Comparison of ENCODE assay signal across 8 cellular contexts in genomic region chr11:45180888-45181594, GRCh38. TPM values are rescaled to one million over a fixed set of nuclear protein-coding genes. Genes with fewer than 3 reads are reported as not detected.
A peak's percentile ranks its signal among the peaks of the same experiment; 100 is the strongest.
DNase-seq lines count a peak whose midpoint lies in the region; ATAC-seq and TF ChIP-seq lines count a peak whose summit lies in the region.

No MANE protein-coding gene starts in this region.

- no peaks in the 10 kb centered on the region for H3K27me3 Mint-ChIP-seq in brain
- peaks cover 3 to 13% (median 4%) of the 10 kb centered on the region in 3 donors for H3K27me3 Mint-ChIP-seq in immature natural killer cell (ENCODE audit: low read depth in 3 of 3)

- H3K27me3 ChIP-seq in SJSA1 (replicated peaks) = no peaks in the 10 kb centered on the region

- H3K27ac ChIP-seq in SJSA1 = peak overlapping the region; percentile 59

- peak; percentile 52 for DNase-seq in NCI-H748 (lab: John Stamatoyannopoulos, UW; ENCODE audit: unreplicated experiment)
- no peak for DNase-seq in NCI-H748 treated with DMSO at 0.1 percent for 48 hours (lab: John Stamatoyannopoulos, UW)
- peak; percentile 68 to 81 for DNase-seq in SJSA1 (ENCODE audit: low read depth in 1 of 2, low spot score in 2 of 2)
- DNase-seq in immature natural killer cell = peak; percentile 19 to 33 (median 20)
- DNase-seq in stimulated activated CD4-positive, alpha-beta T cell treated with anti-CD3 and anti-CD28 coated beads, Interleukin-15, amount 100 ng/mL, for 24 hours = peak; percentile 68

- peaks cover 17% of the 10 kb centered on the region for H3K4me1 ChIP-seq in SJSA1 (replicated peaks)

- peaks cover 4% of the 10 kb centered on the region; the same call in 1 of the 2 replicates for H3K36me3 ChIP-seq in SJSA1

- H3K9me3 Mint-ChIP-seq in brain (no peaks in the 10 kb centered on the region), immature natural killer cell (no peaks in the 10 kb centered on the region)

- H3K36me3 Mint-ChIP-seq in brain (no peaks in the 10 kb centered on the region), immature natural killer cell (peaks cover 0 to 1% (median 0%) of the 10 kb centered on the region in 3 donors)

- ATAC-seq in GM21423 (IDR thresholded peaks at IDR 0.05; ENCODE audit: unreplicated experiment) (no peak), HG03378 (IDR thresholded peaks at IDR 0.05; ENCODE audit: unreplicated experiment) (no peak)

- H3K4me3 Mint-ChIP-seq in brain (peak overlapping the region; percentile 59 to 85 (median 75)), immature natural killer cell (peak overlapping the region; percentile 46 to 71 (median 57))

- H3K4me3 ChIP-seq in SJSA1 = peak overlapping the region; percentile 64

- H3K27ac Mint-ChIP-seq in brain (peak overlapping the region in 3 of 5 experiments; percentile 46 to 94 (median 73)), immature natural killer cell (no peak overlapping the region)

- no peaks in the 10 kb centered on the region for H3K9me3 ChIP-seq in SJSA1 (replicated peaks)

- H3K4me1 Mint-ChIP-seq in brain = peaks cover 32% of the 10 kb centered on the region
- peaks cover 10 to 16% of the 10 kb centered on the region in 2 donors for H3K4me1 Mint-ChIP-seq in immature natural killer cell

- TF ChIP-seq CTCF in brain (conservative IDR thresholded peaks at IDR 0.05) = no peak

RNA-seq across cellular contexts. Expression of gene PRDM11, which starts 34.6 kb away (rescaled TPM):
- 3.4 and 6.7 TPM in 2 replicates for total RNA-seq in SJSA1 (2014; rRNA removed; shearing (Covaris generic))
- polyA plus RNA-seq in brain (ENCODE audit: insufficient read depth, low read depth, low replicate concordance) (4.2 TPM), immature natural killer cell (1 to 10 TPM in 1 of 3 donors, under 1 TPM in 2; 0.84 to 1.2 (median 0.94) TPM)

Comparison
In these comparisons a context has a peak if more than half of its experiments do, and no peak if none do; other contexts are left out.
1. H3K27ac Mint-ChIP-seq: peak in brain (3 of 5); none in immature natural killer cell (0 of 6).